Comparison of ENCODE assay signal across 28 cellular contexts in genomic region chrX:3169421-3169820, GRCh38.
"Had no signal": no experiment of that assay in that cellular context is flagged by ENCODE, and none has a peak within 500 bp of the region (broad histone marks: within the 10 kb centered on the region; RNA-seq: fewer than 3 reads in every experiment).

No MANE protein-coding gene starts in this region.

- H3K27ac ChIP-seq: colonic mucosa, epithelial cell of prostate, foreskin keratinocyte, gastroesophageal sphincter, heart left ventricle, hepatocyte, left ventricle myocardium inferior, lower lobe of right lung had no signal

- H3K27ac Mint-ChIP-seq: dendritic cell treated with granulocyte-macrophage colony-stimulating factor and Interleukin-4, amounts not matched to agents 40 ng/mL and 50 ng/mL, for 4 days; effector memory CD8-positive, alpha-beta T cell; endodermal cell; immature natural killer cell; mesothelial cell of epicardium; naive B cell; naive thymus-derived CD8-positive, alpha-beta T cell had no signal

- H3K9me3 Mint-ChIP-seq: dendritic cell treated with granulocyte-macrophage colony-stimulating factor and Interleukin-4, amounts not matched to agents 40 ng/mL and 50 ng/mL, for 4 days; endodermal cell; immature natural killer cell had no signal

- H3K9me3 ChIP-seq: colonic mucosa, gastroesophageal sphincter, heart left ventricle, left ventricle myocardium inferior, lower lobe of right lung, mucosa of descending colon had no signal

- H3K27me3 Mint-ChIP-seq: dendritic cell treated with granulocyte-macrophage colony-stimulating factor and Interleukin-4, amounts not matched to agents 40 ng/mL and 50 ng/mL, for 4 days; effector memory CD8-positive, alpha-beta T cell had no signal

- H2AFZ ChIP-seq: hepatocyte had no signal

- H3K36me3 Mint-ChIP-seq: immature natural killer cell, naive B cell had no signal

- H3K4me3 Mint-ChIP-seq: dendritic cell treated with granulocyte-macrophage colony-stimulating factor and Interleukin-4, amounts not matched to agents 40 ng/mL and 50 ng/mL, for 4 days; effector memory CD8-positive, alpha-beta T cell; endodermal cell; immature natural killer cell; mesothelial cell of epicardium; naive B cell; naive thymus-derived CD8-positive, alpha-beta T cell had no signal

- H3K36me3 ChIP-seq: colonic mucosa, gastroesophageal sphincter, heart left ventricle, left ventricle myocardium inferior, lower lobe of right lung had no signal

- H3K4me1 Mint-ChIP-seq: immature natural killer cell; naive B cell; naive thymus-derived CD8-positive, alpha-beta T cell had no signal

- H3K4me1 ChIP-seq: colonic mucosa, foreskin keratinocyte, gastroesophageal sphincter, heart left ventricle, left ventricle myocardium inferior, lower lobe of right lung had no signal

- FAIRE-seq: endometrium, frontal cortex, kidney had no signal

- H3K27me3 ChIP-seq: colonic mucosa, foreskin keratinocyte, gastroesophageal sphincter, heart left ventricle, hepatocyte had no signal

- H3K79me2 ChIP-seq: hepatocyte had no signal

- ATAC-seq: effector memory CD8-positive, alpha-beta T cell; esophagus mucosa; foreskin keratinocyte; gastroesophageal sphincter; heart left ventricle; left colon; left lobe of liver; lower lobe of right lung; mucosa of descending colon; naive thymus-derived CD8-positive, alpha-beta T cell had no signal

- H3K4me2 ChIP-seq: hepatocyte had no signal

- DNase-seq: colonic mucosa; cortex of kidney; effector CD8-positive, alpha-beta T cell; effector memory CD8-positive, alpha-beta T cell; endodermal cell; erythroblast; foreskin keratinocyte; heart left ventricle; hypothalamus; immature natural killer cell; kidney; kidney glomerular epithelial cell; left colon; left ventricle myocardium inferior; lower lobe of right lung; mesenchymal stem cell; mucosa of descending colon; naive B cell; naive thymus-derived CD8-positive, alpha-beta T cell had no signal

- H3K4me3 ChIP-seq: colonic mucosa, gastroesophageal sphincter, heart left ventricle, hepatocyte, left ventricle myocardium inferior, lower lobe of right lung, mucosa of descending colon had no signal
